ENCODE assay signal across 9 cellular contexts in genomic region chr1:1419812-1420653, GRCh38. TPM values are rescaled to one million over a fixed set of nuclear protein-coding genes. Genes with fewer than 3 reads are reported as not detected.
DNase-seq lines count a peak whose midpoint lies in the region; ATAC-seq and TF ChIP-seq lines count a peak whose summit lies in the region.
"Had no signal": no experiment of that assay in that cellular context is flagged by ENCODE, and none has a peak within 500 bp of the region (broad histone marks: within the 10 kb centered on the region; RNA-seq: fewer than 3 reads in every experiment).

No MANE protein-coding gene starts in this region.

- H3K4me3 ChIP-seq in right lobe of liver (peak overlapping the region in 2 of 3 donors; percentile 23 to 26), MM.1S (ENCODE audit: low read length) (no peak overlapping the region)
- H3K4me3 ChIP-seq: cardiac muscle cell had no signal

- no peak overlapping the region for H2AFZ ChIP-seq in MM.1S (ENCODE audit: low read length)

- peak overlapping the region; percentile 24 for H3K27ac Mint-ChIP-seq in dendritic cell treated with granulocyte-macrophage colony-stimulating factor and Interleukin-4, amounts not matched to agents 40 ng/mL and 50 ng/mL, for 4 days

- no peaks in the 10 kb centered on the region for H3K36me3 Mint-ChIP-seq in dendritic cell treated with granulocyte-macrophage colony-stimulating factor and Interleukin-4, amounts not matched to agents 40 ng/mL and 50 ng/mL, for 4 days (ENCODE audit: low read depth)

- no peaks in the 10 kb centered on the region for H3K9me2 ChIP-seq in MM.1S (replicated peaks; ENCODE audit: insufficient read depth, low read length)

- no peaks in the 10 kb centered on the region for H3F3A ChIP-seq in MM.1S (ENCODE audit: insufficient read depth, low read length)

- DNase-seq in NCI-H510A (lab: John Stamatoyannopoulos, UW) (peak; percentile 54), right lobe of liver (no peak), substantia nigra (lab: John Stamatoyannopoulos, UW) (peak in 9 of 49 donors; percentile 18 to 73 (median 45)), MM.1S (no peak), LoVo (ENCODE audit: low spot score) (no peak)

- no peak overlapping the region for H3K4me2 ChIP-seq in MM.1S (ENCODE audit: low read depth, low read length)

- no CpG with 5 or more reads among the region's 112 CpGs for WGBS in right lobe of liver (ENCODE audit: insufficient coverage, low coverage, low lambda C conversion rate, missing lambda C conversion rate)

- H3K4me1 Mint-ChIP-seq in dendritic cell treated with granulocyte-macrophage colony-stimulating factor and Interleukin-4, amounts not matched to agents 40 ng/mL and 50 ng/mL, for 4 days (ENCODE audit: low read depth): peaks cover 5% of the 10 kb centered on the region

- no peaks in the 10 kb centered on the region for H4K20me1 ChIP-seq in MM.1S (ENCODE audit: insufficient read depth, low read length)

- H3K9me3 ChIP-seq in right lobe of liver (no peaks in the 10 kb centered on the region), MM.1S (replicated peaks; ENCODE audit: insufficient read depth, low read length) (no peaks in the 10 kb centered on the region)

- H3K79me2 ChIP-seq in MM.1S (ENCODE audit: low read length): no peaks in the 10 kb centered on the region

- H3K27me3 Mint-ChIP-seq in dendritic cell treated with granulocyte-macrophage colony-stimulating factor and Interleukin-4, amounts not matched to agents 40 ng/mL and 50 ng/mL, for 4 days: peaks cover 47% of the 10 kb centered on the region

- H3K9ac ChIP-seq in MM.1S (ENCODE audit: low read length): no peak overlapping the region

- H3K27ac ChIP-seq in right lobe of liver (no peak overlapping the region), substantia nigra (ENCODE audit: low read depth, low read length, poor library complexity, severe bottlenecking) (peak overlapping the region; percentile 93), MM.1S (ENCODE audit: low read length) (no peak overlapping the region)
- H3K27ac ChIP-seq: cardiac muscle cell had no signal

- no peak overlapping the region for H3K4me3 Mint-ChIP-seq in dendritic cell treated with granulocyte-macrophage colony-stimulating factor and Interleukin-4, amounts not matched to agents 40 ng/mL and 50 ng/mL, for 4 days

- intact Hi-C loops in dendritic cell treated with granulocyte-macrophage colony-stimulating factor and Interleukin-4, amounts not matched to agents 40 ng/mL and 50 ng/mL, for 4 days (cut with micrococcal nuclease): no loop called here
- intact Hi-C loops in right lobe of liver (cut with DNase I): no loop called here

- no peaks in the 10 kb centered on the region for H3K9me3 Mint-ChIP-seq in dendritic cell treated with granulocyte-macrophage colony-stimulating factor and Interleukin-4, amounts not matched to agents 40 ng/mL and 50 ng/mL, for 4 days

- no peaks in the 10 kb centered on the region for H3K4me1 ChIP-seq in right lobe of liver
- peaks cover 8% of the 10 kb centered on the region for H3K4me1 ChIP-seq in MM.1S (ENCODE audit: low read length)

- H3K27me3 ChIP-seq in right lobe of liver: no peaks in the 10 kb centered on the region
- peaks cover 11% of the 10 kb centered on the region; the same call in 1 of the 2 replicates for H3K27me3 ChIP-seq in MM.1S (replicated peaks; ENCODE audit: insufficient read depth, low read length)
- H3K27me3 ChIP-seq: cardiac muscle cell had no signal

- no peak for TF ChIP-seq POLR2A in right lobe of liver (IDR thresholded peaks at IDR 0.05)

- TF ChIP-seq CTCF in right lobe of liver (IDR thresholded peaks at IDR 0.05): peak in 1 of 4 donors; percentile 36
- no peak for TF ChIP-seq CTCF in MM.1S (IDR thresholded peaks at IDR 0.05; ENCODE audit: low read length)

- H3K36me3 ChIP-seq in right lobe of liver: no peaks in the 10 kb centered on the region
- no peaks in the 10 kb centered on the region for H3K36me3 ChIP-seq in MM.1S (replicated peaks; ENCODE audit: insufficient read depth, low read length)
- H3K36me3 ChIP-seq: cardiac muscle cell had no signal

- ATAC-seq in right lobe of liver (peak; percentile 69 to 76 (median 74)), HG02840 (IDR thresholded peaks at IDR 0.05; ENCODE audit: low FRiP score, unreplicated experiment) (no peak)

RNA-seq across cellular contexts. Expression of gene ANKRD65, which starts 1.0 kb away (rescaled TPM):
- total RNA-seq in right lobe of liver: under 1 TPM; 0.19 to 0.89 (median 0.35) TPM
- total RNA-seq: SK-MEL-5 had no signal

RNA-seq across cellular contexts. Expression of gene MRPL20, which starts 12.9 kb away (rescaled TPM):
- total RNA-seq in right lobe of liver: 10 to 100 TPM; 44.1 to 91.2 (median 56.5) TPM

RNA-seq across cellular contexts. Expression of gene VWA1, which starts 15.5 kb away (rescaled TPM):
- total RNA-seq in right lobe of liver: 100 to 1,000 TPM in 1 of 6 experiments, 10 to 100 TPM in 5; 39.5 to 195 (median 78.7) TPM

RNA-seq across cellular contexts. Expression of gene CCNL2, which starts 20.9 kb away (rescaled TPM):
- 100 to 1,000 TPM in 4 of 6 experiments, 10 to 100 TPM in 2; 80.8 to 127 (median 101) TPM for total RNA-seq in right lobe of liver

RNA-seq across cellular contexts. Expression of gene ATAD3C, which starts 29.5 kb away (rescaled TPM):
- total RNA-seq in right lobe of liver: 1 to 10 TPM in 4 of 6 experiments, under 1 TPM in 2; 0.74 to 3.1 (median 1.9) TPM
